In the genomic region with DNA sequence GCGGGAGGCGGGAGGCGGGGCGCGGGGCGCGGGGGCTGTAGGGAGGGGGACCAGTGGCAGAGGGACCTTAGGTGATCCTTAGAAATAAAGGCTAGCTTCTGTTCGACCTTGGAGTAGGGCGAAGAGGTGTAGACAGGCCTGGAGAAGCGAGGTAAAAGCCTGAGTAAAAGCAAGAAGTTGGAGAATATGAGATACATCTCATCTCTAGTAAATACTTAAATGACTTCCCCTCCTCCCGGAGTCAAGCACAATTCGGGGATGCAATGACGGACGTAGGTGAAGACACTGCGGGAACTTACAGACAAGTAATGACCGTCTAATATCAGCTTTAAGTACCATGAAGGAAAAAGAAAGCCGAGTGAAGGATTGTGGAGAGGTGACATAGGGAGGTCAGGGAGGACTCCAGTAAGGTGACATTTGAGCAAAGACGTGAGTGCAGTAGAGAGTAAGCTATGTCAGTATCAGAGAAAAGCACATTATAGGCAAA, we compare ENCODE assay signal across 1 cellular context.
TF ChIP-seq lines count a peak whose summit lies in the region.

No MANE protein-coding gene starts in this region.

TF ChIP-seq in SK-N-SH treated with all-trans-retinoic acid at 6 μM for 48 hours, 23 proteins besides CTCF, POLR2A, EP300 and RAD21 (continued from another document):
- TF ChIP-seq CSRNP3 (CRISPR knock-in tag; IDR thresholded peaks at IDR 0.05) (no peak), GLIS3 (CRISPR knock-in tag; IDR thresholded peaks at IDR 0.05) (no peak)
